Comparison of ENCODE assay signal across 21 cellular contexts in the genomic region with DNA sequence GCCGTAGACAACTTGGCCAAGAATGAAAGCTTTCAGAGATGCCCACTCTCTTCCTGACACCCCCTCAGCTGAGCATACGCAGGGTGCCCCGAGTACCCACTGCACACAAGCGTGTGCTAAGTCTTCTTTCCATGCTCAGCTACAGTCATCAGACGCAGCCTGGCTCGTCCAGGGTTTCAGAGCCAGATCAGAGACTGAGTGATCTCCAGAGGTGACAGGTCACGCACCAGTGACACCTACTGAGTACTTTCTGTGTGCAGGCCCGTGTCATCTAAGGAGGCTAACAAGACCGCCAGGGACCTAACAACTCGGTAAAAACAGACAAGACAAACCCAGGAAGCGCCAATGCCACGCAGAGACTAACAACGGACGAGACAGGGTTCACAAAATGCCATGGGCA. TPM values are rescaled to one million over a fixed set of nuclear protein-coding genes. Genes with fewer than 3 reads are reported as not detected.
DNase-seq lines count a peak whose midpoint lies in the region; ATAC-seq, FAIRE-seq and TF ChIP-seq lines count a peak whose summit lies in the region.
"Had no signal": no experiment of that assay in that cellular context is flagged by ENCODE, and none has a peak within 500 bp of the region (broad histone marks: within the 10 kb centered on the region; RNA-seq: fewer than 3 reads in every experiment).

No MANE protein-coding gene starts in this region.

- intact Hi-C loops in kidney (cut with DNase I) = no loop called here

- H3K4ac ChIP-seq in mesendoderm (ENCODE audit: low read depth, low read length) = no peak overlapping the region

- H2BK15ac ChIP-seq in mesendoderm (replicated peaks; ENCODE audit: low read depth) = no peak overlapping the region

- no peak overlapping the region for H3K23ac ChIP-seq in mesendoderm (ENCODE audit: low read length)

- WGBS in mesendoderm (ENCODE audit: extremely low coverage, insufficient coverage, low lambda C conversion rate) = no CpG with 5 or more reads among the region's 14 CpGs

- DNase-seq in GM12892 (ENCODE audit: insufficient read length) (peak; percentile 38), mesendoderm (no peak), kidney (no peak), NCI-H774 (lab: John Stamatoyannopoulos, UW) (no peak), AG20443 (ENCODE audit: low spot score) (no peak), RPMI8226 (no peak)
- DNase-seq: CD8-positive, alpha-beta memory T cell; DMS79; hypothalamus; mammary epithelial cell; naive B cell; NCI-H1694 treated with DMSO at 0.1 percent for 48 hours; NCI-H2227 treated with DMSO at 0.1 percent for 48 hours; pancreas; sigmoid colon; stimulated activated naive CD4-positive, alpha-beta T cell; thyroid gland had no signal

- FAIRE-seq in GM12892 (lab: Jason Lieb, UNC) (peak; percentile 97), kidney (lab: Jason Lieb, UNC) (no peak)
- FAIRE-seq: pancreas had no signal

- H3K4me3 ChIP-seq in mesendoderm (ENCODE audit: low read length) (no peak overlapping the region), kidney (ENCODE audit: low read length in 2 of 2) (no peak overlapping the region)
- H3K4me3 ChIP-seq: breast epithelium, pancreas, sigmoid colon, SK-N-MC, thyroid gland had no signal

- H3K27me3 ChIP-seq in mesendoderm (ENCODE audit: insufficient read depth, low read length, poor library complexity) = no peaks in the 10 kb centered on the region
- H3K27me3 ChIP-seq: breast epithelium, pancreas, sigmoid colon, thyroid gland had no signal

- no peak overlapping the region for H2AK5ac ChIP-seq in mesendoderm (ENCODE audit: low read length)

- H4K5ac ChIP-seq in mesendoderm (ENCODE audit: low read length) = no peak overlapping the region

- peak; percentile 36 for ATAC-seq in GM21786 (IDR thresholded peaks at IDR 0.05; ENCODE audit: unreplicated experiment)
- peak; percentile 61 for ATAC-seq in HG03565 (IDR thresholded peaks at IDR 0.05; ENCODE audit: unreplicated experiment)
- ATAC-seq: pancreas had no signal

- H3K79me2 ChIP-seq in mesendoderm (ENCODE audit: control insufficient read depth, insufficient read depth, low read length) = no peaks in the 10 kb centered on the region

- H3K36me3 ChIP-seq in mesendoderm (ENCODE audit: control insufficient read depth, insufficient read depth, low read length) (no peaks in the 10 kb centered on the region), kidney (ENCODE audit: control insufficient read depth in 1 of 2, insufficient read depth in 2 of 2, low read length in 2 of 2) (peaks cover 0 to 15% of the 10 kb centered on the region in 2 donors)
- H3K36me3 ChIP-seq: breast epithelium, pancreas had no signal

- H3K79me1 ChIP-seq in mesendoderm (ENCODE audit: low read length) = peaks cover 5% of the 10 kb centered on the region

- H3K56ac ChIP-seq in mesendoderm (ENCODE audit: low read length) = peak overlapping the region; percentile 30

- no peak for TF ChIP-seq POLR2A in GM12892 (IDR thresholded peaks at IDR 0.05; ENCODE audit: low read depth, low read length)

- no peaks in the 10 kb centered on the region for H3K4me1 ChIP-seq in mesendoderm (ENCODE audit: control insufficient read depth, low read depth, low read length)
- H3K4me1 ChIP-seq in kidney (ENCODE audit: control insufficient read depth in 1 of 2, insufficient read depth in 1 of 2, low read depth in 1 of 2, low read length in 2 of 2) = peaks cover 0 to 2% of the 10 kb centered on the region in 2 donors
- H3K4me1 ChIP-seq: breast epithelium, pancreas had no signal

- H3K9me3 ChIP-seq in kidney (ENCODE audit: control insufficient read depth in 1 of 2, low read length in 2 of 2) = no peaks in the 10 kb centered on the region
- H3K9me3 ChIP-seq: breast epithelium, pancreas, sigmoid colon, thyroid gland had no signal

- H3K27ac ChIP-seq in mesendoderm (ENCODE audit: low read depth, low read length) (no peak overlapping the region), kidney (ENCODE audit: low read depth in 2 of 2, low read length in 2 of 2) (no peak overlapping the region)
- H3K27ac ChIP-seq: breast epithelium, pancreas, sigmoid colon, SK-N-MC, thyroid gland had no signal

- no peak overlapping the region for H4K8ac ChIP-seq in mesendoderm (ENCODE audit: low read depth, low read length)

- H3K18ac ChIP-seq in mesendoderm (ENCODE audit: low read length) = no peak overlapping the region

- TF ChIP-seq CTCF in kidney (IDR thresholded peaks at IDR 0.05; ENCODE audit: borderline replicate concordance, extremely low read depth, insufficient read depth) = no peak

- no peak overlapping the region for H3K4me2 ChIP-seq in mesendoderm (ENCODE audit: low read length)

- no peak overlapping the region for H2BK5ac ChIP-seq in mesendoderm (ENCODE audit: low read length)

- H3K9ac ChIP-seq in mesendoderm (ENCODE audit: low read length) = no peak overlapping the region
- H3K9ac ChIP-seq in kidney (ENCODE audit: low read length in 2 of 2) = no peak overlapping the region

- no peak overlapping the region for H2BK120ac ChIP-seq in mesendoderm (ENCODE audit: low read depth, low read length)

RNA-seq across cellular contexts. Expression of a gene that starts 25.1 kb away (rescaled TPM):
- polyA plus RNA-seq in GM12892 (2012; ENCODE audit: missing spikeins) = 13.8 TPM
- 18.4 TPM for polyA plus RNA-seq in mesendoderm (2013, experiment 1 of 2)
- polyA plus RNA-seq in mesendoderm (2013, experiment 2 of 2) = 16.4 TPM
- total RNA-seq in kidney = 20.4 TPM
- polyA plus RNA-seq in kidney (ENCODE audit: insufficient read depth, low read depth, low replicate concordance) = 10.1 TPM

RNA-seq across cellular contexts. Expression of a gene that starts 57.9 kb away (rescaled TPM):
- 1,760 TPM for polyA plus RNA-seq in GM12892 (2012; ENCODE audit: missing spikeins)
- 1,102 TPM for polyA plus RNA-seq in mesendoderm (2013, experiment 1 of 2)
- polyA plus RNA-seq in mesendoderm (2013, experiment 2 of 2) = 1,097 TPM
- 369 TPM for total RNA-seq in kidney
- polyA plus RNA-seq in kidney (ENCODE audit: insufficient read depth, low read depth, low replicate concordance) = 422 TPM
